25 cellular contexts compared by ENCODE assay signal in the genomic region with DNA sequence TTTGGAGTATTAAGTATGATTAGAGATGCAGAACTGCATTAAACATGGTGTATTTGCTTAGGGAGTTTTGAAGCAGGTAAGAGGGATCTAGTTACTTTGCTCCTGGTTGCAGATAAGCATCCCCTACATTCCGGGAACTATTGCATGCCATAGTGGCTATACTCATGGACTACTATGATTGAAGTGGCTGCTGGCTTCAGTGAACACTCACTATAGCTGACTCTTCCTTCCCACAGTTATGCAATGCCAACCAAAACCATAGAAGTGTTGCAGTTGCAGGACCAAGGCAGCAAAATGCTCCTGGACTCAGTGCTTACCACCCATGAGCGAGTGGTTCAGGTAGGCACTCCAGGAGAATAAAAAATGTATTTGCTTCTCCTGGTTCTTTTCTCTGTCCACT.
"Had no signal": no experiment of that assay in that cellular context is flagged by ENCODE, and none has a peak within 500 bp of the region (broad histone marks: within the 10 kb centered on the region; RNA-seq: fewer than 3 reads in every experiment).

No MANE protein-coding gene starts in this region.

- H3K9me3 ChIP-seq: esophagus muscularis mucosa, gastroesophageal sphincter, mucosa of descending colon, ovary, suprapubic skin, thyroid gland, upper lobe of right lung had no signal

- H3K4me1 Mint-ChIP-seq: immature natural killer cell; natural killer cell; stimulated activated effector memory CD8-positive, alpha-beta T cell treated with anti-CD3 and anti-CD28 coated beads, Interleukin-12 subunit alpha, Interleukin-12 subunit beta, amount 100 ng/mL, for 72 hours had no signal

- H3K4me3 ChIP-seq: esophagus muscularis mucosa, gastroesophageal sphincter, mucosa of descending colon, ovary, suprapubic skin, thyroid gland, upper lobe of right lung had no signal

- ATAC-seq: effector memory CD8-positive, alpha-beta T cell; gastroesophageal sphincter; left colon; left ventricle myocardium superior; mucosa of descending colon; natural killer cell; right cardiac atrium; stimulated activated effector memory CD8-positive, alpha-beta T cell treated with anti-CD3 and anti-CD28 coated beads, Interleukin-12 subunit alpha, Interleukin-12 subunit beta, amount 100 ng/mL, for 72 hours; stimulated activated naive CD8-positive, alpha-beta T cell treated with anti-CD3 and anti-CD28 coated beads, Interleukin-15, Interleukin-2, amounts not matched to agents 100 U/mL and 50 U/mL, for 24 hours; upper lobe of right lung had no signal

- H3K27ac Mint-ChIP-seq: dendritic cell treated with granulocyte-macrophage colony-stimulating factor and Interleukin-4, amounts not matched to agents 40 ng/mL and 50 ng/mL, for 4 days; effector memory CD8-positive, alpha-beta T cell; immature natural killer cell; natural killer cell; stimulated activated effector memory CD8-positive, alpha-beta T cell treated with anti-CD3 and anti-CD28 coated beads, Interleukin-12 subunit alpha, Interleukin-12 subunit beta, amount 100 ng/mL, for 72 hours had no signal

- H3K27me3 ChIP-seq: esophagus muscularis mucosa, gastroesophageal sphincter, ovary, suprapubic skin, thyroid gland, upper lobe of right lung had no signal

- H3K27me3 Mint-ChIP-seq: dendritic cell treated with granulocyte-macrophage colony-stimulating factor and Interleukin-4, amounts not matched to agents 40 ng/mL and 50 ng/mL, for 4 days; effector memory CD8-positive, alpha-beta T cell had no signal

- H3K36me3 ChIP-seq: ovary had no signal

- H3K4me1 ChIP-seq: esophagus muscularis mucosa, gastroesophageal sphincter, suprapubic skin, upper lobe of right lung had no signal

- H3K9me3 Mint-ChIP-seq: dendritic cell treated with granulocyte-macrophage colony-stimulating factor and Interleukin-4, amounts not matched to agents 40 ng/mL and 50 ng/mL, for 4 days; effector memory CD8-positive, alpha-beta T cell; immature natural killer cell; natural killer cell; neural crest cell; stimulated activated effector memory CD8-positive, alpha-beta T cell treated with anti-CD3 and anti-CD28 coated beads, Interleukin-12 subunit alpha, Interleukin-12 subunit beta, amount 100 ng/mL, for 72 hours had no signal

- H3K27ac ChIP-seq: epithelial cell of prostate, esophagus muscularis mucosa, gastroesophageal sphincter, ovary, suprapubic skin, thyroid gland, upper lobe of right lung had no signal

- FAIRE-seq: colon, kidney had no signal

- H3K4me3 Mint-ChIP-seq: dendritic cell treated with granulocyte-macrophage colony-stimulating factor and Interleukin-4, amounts not matched to agents 40 ng/mL and 50 ng/mL, for 4 days; effector memory CD8-positive, alpha-beta T cell; immature natural killer cell; natural killer cell; neural crest cell; stimulated activated effector memory CD8-positive, alpha-beta T cell treated with anti-CD3 and anti-CD28 coated beads, Interleukin-12 subunit alpha, Interleukin-12 subunit beta, amount 100 ng/mL, for 72 hours had no signal

- DNase-seq: cerebellar nuclear complex; effector memory CD8-positive, alpha-beta T cell; glutamatergic neuron; immature natural killer cell; kidney; left colon; left ventricle myocardium superior; mucosa of descending colon; natural killer cell; nucleus accumbens; ovary; right cardiac atrium; stimulated activated CD4-positive, alpha-beta T cell treated with anti-CD3 and anti-CD28 coated beads, Interleukin-4, amount 100 ng/mL, for 1 hour; stimulated activated CD8-positive, alpha-beta memory T cell treated with anti-CD3 and anti-CD28 coated beads, Interleukin-4, amount 100 ng/mL, for 48 hours; stimulated activated naive CD8-positive, alpha-beta T cell treated with anti-CD3 and anti-CD28 coated beads, Interleukin-15, Interleukin-2, amounts not matched to agents 100 U/mL and 50 U/mL, for 24 hours; thyroid gland; upper lobe of right lung had no signal
